ENCODE assay signal across 22 cellular contexts in the genomic region with DNA sequence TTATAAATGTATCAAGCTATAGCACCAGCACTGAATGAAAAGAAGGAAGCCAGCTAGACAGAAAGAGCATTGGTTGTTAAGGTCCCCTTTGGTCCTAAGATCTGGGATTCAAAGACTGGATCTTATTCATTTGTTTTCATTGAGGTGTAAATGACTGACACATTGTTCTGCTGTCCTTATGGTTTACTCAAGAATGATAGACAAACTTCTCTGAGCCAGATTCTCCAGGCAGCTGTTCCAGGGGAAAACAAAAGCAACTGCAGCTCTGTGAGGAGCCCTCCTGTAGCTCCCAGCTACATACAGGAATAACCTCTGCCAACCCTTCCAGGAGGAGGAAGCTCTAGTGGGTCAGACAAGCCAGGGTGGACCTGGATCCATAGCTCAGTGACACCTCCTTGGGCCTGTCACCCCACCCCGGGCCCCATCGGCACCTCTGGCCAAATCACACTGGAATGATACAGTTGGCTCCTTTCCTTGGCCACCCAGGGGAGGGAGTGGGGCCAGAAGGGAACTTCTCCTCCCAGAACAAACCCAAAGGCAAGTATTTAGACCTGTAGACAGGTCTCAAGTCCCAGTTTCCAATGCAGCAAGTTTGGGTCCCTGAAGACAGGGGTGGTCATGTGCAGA.
"Had no signal": no experiment of that assay in that cellular context is flagged by ENCODE, and none has a peak within 500 bp of the region (broad histone marks: within the 10 kb centered on the region; RNA-seq: fewer than 3 reads in every experiment).

No MANE protein-coding gene starts in this region.

- DNase-seq: activated B cell treated with CpG ODN at 0.5 μM for 24 hours; activated CD4-positive, alpha-beta T cell treated with anti-CD3 and anti-CD28 coated beads, Interleukin-2, amount 50 U/mL, for 1 hour; activated CD8-positive, alpha-beta T cell treated with anti-CD3 and anti-CD28 coated beads for 36 hours; activated naive CD8-positive, alpha-beta T cell treated with anti-CD3 and anti-CD28 coated beads, Interleukin-2, amount 50 U/mL, for 24 hours; activated T-cell treated with anti-CD3 and anti-CD28 coated beads, Interleukin-2, amount 50 U/mL, for 4 hours; amygdala; dermis blood vessel endothelial cell; effector CD4-positive, alpha-beta T cell; foreskin keratinocyte; kidney glomerular epithelial cell; left lung; naive thymus-derived CD4-positive, alpha-beta T cell; right lobe of liver; stimulated activated CD4-positive, alpha-beta T cell treated with anti-CD3 and anti-CD28 coated beads, Interleukin-4, amount 100 ng/mL, for 24 hours; T-helper 1 cell; upper lobe of left lung had no signal

- FAIRE-seq: bronchial epithelial cell, colon had no signal

- H3K4me3 ChIP-seq: esophagus muscularis mucosa, left lung, right lobe of liver, skin epidermis, upper lobe of left lung, vagina had no signal

- H3K4me1 ChIP-seq: foreskin keratinocyte had no signal

- H3K27me3 ChIP-seq: esophagus muscularis mucosa, left lung, right lobe of liver, upper lobe of left lung, vagina had no signal

- ATAC-seq: activated CD8-positive, alpha-beta T cell treated with anti-CD3 and anti-CD28 coated beads for 36 hours; activated naive CD8-positive, alpha-beta T cell treated with anti-CD3 and anti-CD28 coated beads, Interleukin-2, amount 50 U/mL, for 24 hours; activated T-cell treated with anti-CD3 and anti-CD28 coated beads, Interleukin-2, amount 50 U/mL, for 4 hours; left lung; naive thymus-derived CD4-positive, alpha-beta T cell; right lobe of liver; stimulated activated effector memory CD8-positive, alpha-beta T cell treated with anti-CD3 and anti-CD28 coated beads, Interleukin-12 subunit alpha, Interleukin-12 subunit beta, amount 100 ng/mL, for 72 hours had no signal

- H3K27ac ChIP-seq: esophagus muscularis mucosa, foreskin keratinocyte, left lung, skin epidermis, upper lobe of left lung, vagina had no signal

- H3K9me3 ChIP-seq: esophagus muscularis mucosa, left lung, right lobe of liver, upper lobe of left lung, vagina had no signal

- H3K36me3 ChIP-seq: esophagus muscularis mucosa, left lung, right lobe of liver, upper lobe of left lung, vagina had no signal
